In the genomic region with DNA sequence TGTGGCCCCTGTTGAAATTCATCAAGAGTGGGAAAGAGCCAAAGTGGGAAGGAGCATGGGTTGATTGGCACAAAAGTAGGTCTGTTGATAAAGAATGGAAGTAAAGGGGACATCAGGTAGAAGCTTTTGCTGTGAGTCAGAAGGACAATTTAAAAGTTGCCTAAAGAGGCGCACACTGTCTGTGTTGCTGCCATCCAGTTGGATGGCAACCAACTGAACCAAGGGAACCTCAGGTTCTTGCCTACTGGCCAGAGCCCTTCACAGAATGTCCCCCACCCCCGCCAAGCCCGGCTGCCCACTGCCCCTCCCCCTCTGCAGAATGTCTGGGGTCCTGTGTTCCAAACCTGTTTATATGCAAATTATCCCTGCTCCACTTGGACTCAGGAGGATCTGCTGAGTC, we compare ENCODE assay signal across 2 cellular contexts. TPM values are rescaled to one million over a fixed set of nuclear protein-coding genes. Genes with fewer than 3 reads are reported as not detected.
"Had no signal": no experiment of that assay in that cellular context is flagged by ENCODE, and none has a peak within 500 bp of the region (broad histone marks: within the 10 kb centered on the region; RNA-seq: fewer than 3 reads in every experiment).

Gene NUTM2G, plus strand, starts transcription at position 301 of the 400 bp plus-strand sequence. CDS start 182 bp downstream, outside the sequence.

RNA-seq across cellular contexts. Expression of gene NUTM2G, which starts in this region (rescaled TPM):
- total RNA-seq: G401, GM12878 had no signal
